Comparison of ENCODE assay signal across 23 cellular contexts in the genomic region with DNA sequence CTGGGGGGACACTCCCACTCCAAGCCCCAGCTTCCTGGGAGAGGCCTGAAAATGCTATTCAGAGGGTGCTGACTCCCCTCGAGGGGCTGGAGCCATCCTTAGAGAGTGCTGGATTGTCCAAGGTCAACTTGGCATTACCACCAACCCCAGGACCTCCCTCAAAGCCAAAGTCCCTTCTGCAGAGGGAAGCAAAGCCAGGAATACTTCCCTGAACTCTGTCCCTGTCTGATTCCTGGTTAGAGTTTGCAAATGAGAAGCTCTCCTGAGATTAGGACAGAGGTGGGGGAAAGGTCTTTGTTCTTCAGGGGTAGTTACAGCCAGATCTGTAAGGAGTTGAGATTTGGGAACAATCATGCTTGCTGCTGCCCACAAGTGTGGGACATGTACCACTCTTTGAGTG. TPM values are rescaled to one million over a fixed set of nuclear protein-coding genes. Genes with fewer than 3 reads are reported as not detected.
A peak's percentile ranks its signal among the peaks of the same experiment; 100 is the strongest.
DNase-seq lines count a peak whose midpoint lies in the region; ATAC-seq, FAIRE-seq and TF ChIP-seq lines count a peak whose summit lies in the region.
"Had no signal": no experiment of that assay in that cellular context is flagged by ENCODE, and none has a peak within 500 bp of the region (broad histone marks: within the 10 kb centered on the region; RNA-seq: fewer than 3 reads in every experiment).

No MANE protein-coding gene starts in this region.

- H3K9me3 Mint-ChIP-seq in endodermal cell (peaks cover 41% of the 10 kb centered on the region), T-cell (peaks cover 4 to 15% (median 6%) of the 10 kb centered on the region in 3 donors)

- BruUV-seq in K562 (replicated peaks; lab: Mats Ljungman, UMichigan) (no TSS peak), OCI-LY7 (replicated peaks; lab: Mats Ljungman, UMichigan) (no TSS peak)

- H3K9ac ChIP-seq in K562 (ENCODE audit: insufficient read depth in 1 of 2, low read depth in 2 of 2, low read length in 2 of 2) = no peak overlapping the region
- no peak overlapping the region for H3K9ac ChIP-seq in endodermal cell (ENCODE audit: extremely low read depth, low read length, poor library complexity, severe bottlenecking)
- H3K9ac ChIP-seq in neuronal stem cell (ENCODE audit: low read depth, low read length, poor library complexity) = no peak overlapping the region
- H3K9ac ChIP-seq: BLaER1 treated with 17β-estradiol and CSF1 and Interleukin-3, amounts not matched to agents 10 nM and 100 nM had no signal

- H2BK12ac ChIP-seq in neuronal stem cell (ENCODE audit: low read length) = no peak overlapping the region

- H3K9me1 ChIP-seq in K562 (ENCODE audit: control insufficient read depth, insufficient read depth, low read length) = no peaks in the 10 kb centered on the region

- intact Hi-C loops in K562 (cut with micrococcal nuclease) (no loop called here), OCI-LY7 (cut with micrococcal nuclease; ENCODE audit: unreplicated experiment) (no loop called here)

- H4K20me1 ChIP-seq in K562 (replicated peaks; ENCODE audit: control insufficient read depth, insufficient read depth, low read length) (no peaks in the 10 kb centered on the region; the same call in 1 of the 2 replicates), OCI-LY7 (ENCODE audit: insufficient read depth, low read length) (no peaks in the 10 kb centered on the region)
- H4K20me1 ChIP-seq: BLaER1 treated with 17β-estradiol and CSF1 and Interleukin-3, amounts not matched to agents 10 nM and 100 nM had no signal

- CTCF ChIA-PET in K562 (lab: Yijun Ruan, JAX; ENCODE audit: low intra/inter-chr PET ratio) (no interaction called here), OCI-LY7 (lab: Charles Lee; ENCODE audit: unreplicated experiment) (no interaction called here), T-cell (lab: Charles Lee) (interaction anchor here in 1 of 2 donors (0.6 kb wide), 1 partner anchor 1786 kb away, joined by 5 read pairs; no protein-coding TSS in a partner anchor)

- no peaks in the 10 kb centered on the region for H3K9me2 ChIP-seq in OCI-LY7 (ENCODE audit: insufficient read depth, low read length)

- no peak for TF ChIP-seq CTCF in K562 (IDR thresholded peaks at IDR 0.05 in 2 of 3, conservative IDR thresholded peaks at IDR 0.05 in 1 of 3; ENCODE audit: insufficient read depth in 2 of 3, low read depth in 1 of 3, low read length in 3 of 3)
- TF ChIP-seq CTCF in endodermal cell (conservative IDR thresholded peaks at IDR 0.05) = no peak
- TF ChIP-seq CTCF in OCI-LY7 (conservative IDR thresholded peaks at IDR 0.05; ENCODE audit: low read length) = no peak

- no peak overlapping the region for H2AFZ ChIP-seq in K562 (ENCODE audit: low read depth, low read length)
- no peak overlapping the region for H2AFZ ChIP-seq in neuronal stem cell (ENCODE audit: low read length)
- no peak overlapping the region for H2AFZ ChIP-seq in OCI-LY7 (ENCODE audit: low read length)

- H3K4me1 ChIP-seq in K562 (replicated peaks in 1 of 2; ENCODE audit: control insufficient read depth in 2 of 2, insufficient read depth in 2 of 2, low read length in 2 of 2) (no peaks in the 10 kb centered on the region), endodermal cell (ENCODE audit: control insufficient read depth, insufficient read depth, low read length) (peaks cover 3% of the 10 kb centered on the region), neuronal stem cell (ENCODE audit: control insufficient read depth in 2 of 2, insufficient read depth in 1 of 2, low read depth in 1 of 2, low read length in 2 of 2) (no peaks in the 10 kb centered on the region), small intestine (ENCODE audit: control insufficient read depth in 2 of 2, insufficient read depth in 1 of 2, low read depth in 1 of 2, low read length in 1 of 2) (peaks cover 0 to 1% of the 10 kb centered on the region in 2 donors), OCI-LY7 (ENCODE audit: insufficient read depth, low read length, poor library complexity, severe bottlenecking) (no peaks in the 10 kb centered on the region)

- H2BK120ac ChIP-seq in neuronal stem cell (ENCODE audit: low read depth, low read length) = no peak overlapping the region

- in situ Hi-C loops in K562 (cut with MboI) = no loop called here

- H3K27ac ChIP-seq in K562 (ENCODE audit: extremely low read depth, low read depth, low read length) (no peak overlapping the region), endodermal cell (ENCODE audit: low read depth, low read length) (no peak overlapping the region), neuronal stem cell (replicated peaks; ENCODE audit: low read length) (no peak overlapping the region), small intestine (ENCODE audit: low read depth in 1 of 2, low read length in 1 of 2) (no peak overlapping the region), OCI-LY7 (ENCODE audit: low read depth, low read length, poor library complexity, severe bottlenecking) (no peak overlapping the region)
- H3K27ac ChIP-seq: BLaER1 treated with 17β-estradiol and CSF1 and Interleukin-3, amounts not matched to agents 10 nM and 100 nM; C4-2B had no signal

- FAIRE-seq in K562 (lab: Jason Lieb, UNC) (no peak), small intestine (lab: Jason Lieb, UNC) (no peak)
- FAIRE-seq: A204.1, D721Med, G401.6, GM12891, GM19239 had no signal

- no peak overlapping the region for H2AK5ac ChIP-seq in neuronal stem cell (ENCODE audit: low read depth, low read length)

- H3K23ac ChIP-seq in neuronal stem cell (ENCODE audit: low read depth, low read length, poor library complexity) = no peak overlapping the region

- TF ChIP-seq RAD21 in K562 (CRISPR knock-in tag; conservative IDR thresholded peaks at IDR 0.05 in 1 of 2, IDR thresholded peaks at IDR 0.05 in 1 of 2) = no peak

- no peak overlapping the region for H2BK15ac ChIP-seq in neuronal stem cell (ENCODE audit: low read length)

- no peaks in the 10 kb centered on the region for H3K79me1 ChIP-seq in neuronal stem cell (ENCODE audit: low read depth, low read length)

- peak; percentile 34; the same call in 2 of the 3 replicates for ATAC-seq in K562
- no peak for ATAC-seq in T-cell (replicated peaks in 1 of 4)
- ATAC-seq in GM21515 (IDR thresholded peaks at IDR 0.05; ENCODE audit: unreplicated experiment) = no peak
- ATAC-seq: CD8-positive, alpha-beta T cell had no signal

- H3K36me3 ChIP-seq in K562 (ENCODE audit: control insufficient read depth, insufficient read depth, low read length) (no peaks in the 10 kb centered on the region), endodermal cell (ENCODE audit: control insufficient read depth, insufficient read depth, low read length) (no peaks in the 10 kb centered on the region), neuronal stem cell (replicated peaks in 1 of 2; ENCODE audit: control insufficient read depth in 2 of 2, insufficient read depth in 2 of 2, low read length in 2 of 2) (no peaks in the 10 kb centered on the region), small intestine (ENCODE audit: control insufficient read depth in 2 of 2, insufficient read depth in 2 of 2, low read length in 2 of 2) (no peaks in the 10 kb centered on the region), OCI-LY7 (ENCODE audit: insufficient read depth, low read length) (no peaks in the 10 kb centered on the region)
- H3K36me3 ChIP-seq: BLaER1 treated with 17β-estradiol and CSF1 and Interleukin-3, amounts not matched to agents 10 nM and 100 nM had no signal

- no peak for DNase-seq in K562 (ENCODE audit: extremely low read depth in 1 of 4, low spot score in 3 of 4)
- DNase-seq in endodermal cell = no peak
- no peak for DNase-seq in neuronal stem cell (ENCODE audit: low spot score)
- DNase-seq in small intestine = peak; percentile 66
- no peak for DNase-seq in OCI-LY7 (ENCODE audit: low spot score)
- DNase-seq in T-cell = no peak
- DNase-seq: 8988T; AML-193; Caco-2; Calu3; CD4-positive, alpha-beta T cell; CD8-positive, alpha-beta T cell; DMS79 treated with DMSO at 0.1 percent for 48 hours; GF-D8 had no signal

- H3K18ac ChIP-seq in neuronal stem cell (ENCODE audit: low read length) = peak overlapping the region; percentile 9

- no peak overlapping the region for H4K8ac ChIP-seq in neuronal stem cell (ENCODE audit: low read depth, low read length)

- H4K91ac ChIP-seq in neuronal stem cell (ENCODE audit: low read depth, low read length, poor library complexity) = no peak overlapping the region

- H3K27ac Mint-ChIP-seq in endodermal cell = peak overlapping the region; percentile 1
- no peak overlapping the region for H3K27ac Mint-ChIP-seq in T-cell
- H3K27ac Mint-ChIP-seq: B cell; CD4-positive, alpha-beta T cell; CD8-positive, alpha-beta T cell had no signal

- no peak overlapping the region for H3K14ac ChIP-seq in neuronal stem cell (ENCODE audit: low read length)

- H3K27me3 Mint-ChIP-seq in endodermal cell (ENCODE audit: insufficient read depth) (peaks cover 4% of the 10 kb centered on the region), T-cell (peaks cover 4 to 5% of the 10 kb centered on the region in 2 donors)

- H3K27me3 ChIP-seq in K562 (ENCODE audit: control insufficient read depth in 2 of 2, insufficient read depth in 2 of 2, low read length in 2 of 2) (peaks cover 0 to 8% of the 10 kb centered on the region in 2 experiments; a peak in 1 of 5 replicates), endodermal cell (ENCODE audit: control insufficient read depth, insufficient read depth, low read length, poor library complexity, severe bottlenecking) (no peaks in the 10 kb centered on the region), neuronal stem cell (ENCODE audit: control insufficient read depth in 3 of 3, insufficient read depth in 3 of 3, low read depth in 1 of 3, low read length in 3 of 3) (no peaks in the 10 kb centered on the region), small intestine (ENCODE audit: control insufficient read depth in 2 of 2, insufficient read depth in 2 of 2, low read length in 2 of 2) (no peaks in the 10 kb centered on the region)
- H3K27me3 ChIP-seq: BLaER1 treated with 17β-estradiol and CSF1 and Interleukin-3, amounts not matched to agents 10 nM and 100 nM had no signal

- no peak overlapping the region for H3K4me2 ChIP-seq in K562 (ENCODE audit: insufficient read depth, low read length)
- no peak overlapping the region for H3K4me2 ChIP-seq in neuronal stem cell (ENCODE audit: insufficient read depth, low read length, poor library complexity, severe bottlenecking)
- H3K4me2 ChIP-seq in OCI-LY7 (ENCODE audit: low read length) = no peak overlapping the region
- H3K4me2 ChIP-seq: BLaER1 treated with 17β-estradiol and CSF1 and Interleukin-3, amounts not matched to agents 10 nM and 100 nM had no signal

- no peak for TF ChIP-seq EP300 in K562 (IDR thresholded peaks at IDR 0.05; ENCODE audit: low read length)

- H3K9me3 ChIP-seq in K562 (replicated peaks; ENCODE audit: control insufficient read depth, insufficient read depth, low read depth, low read length) = no peaks in the 10 kb centered on the region
- H3K9me3 ChIP-seq in endodermal cell (ENCODE audit: control insufficient read depth, low read length) = peaks cover 45% of the 10 kb centered on the region
- H3K9me3 ChIP-seq in neuronal stem cell (replicated peaks in 1 of 2; ENCODE audit: control insufficient read depth in 2 of 2, insufficient read depth in 1 of 2, low read depth in 1 of 2, low read length in 2 of 2) = no peaks in the 10 kb centered on the region
- H3K9me3 ChIP-seq in small intestine (ENCODE audit: control insufficient read depth, low read depth) = no peaks in the 10 kb centered on the region
- H3K9me3 ChIP-seq in OCI-LY7 (ENCODE audit: low read length) = no peaks in the 10 kb centered on the region
- H3K9me3 ChIP-seq: Caco-2 had no signal

- H3K4me3 Mint-ChIP-seq in endodermal cell (no peak overlapping the region), T-cell (no peak overlapping the region)
- H3K4me3 Mint-ChIP-seq: B cell; CD4-positive, alpha-beta T cell; CD8-positive, alpha-beta T cell had no signal

- 0% methylated on average over 1 of the region's 1 CpG for WGBS in K562 (ENCODE audit: insufficient coverage, low coverage, missing lambda C conversion rate)
- WGBS in endodermal cell (ENCODE audit: insufficient coverage in 1 of 2, insufficient read length in 1 of 2), 2 experiments = 80% methylated on average over 1 of the region's 1 CpG; no CpG with 5 or more reads in 1 of the 2 experiments
- no CpG with 5 or more reads among the region's 1 CpG for WGBS in neuronal stem cell (ENCODE audit: extremely low coverage in 2 of 2, insufficient read length in 2 of 2, insufficient replicate concordance in 1 of 2), 2 donors
- 12 to 42% (median 29%) methylated on average over 1 of the region's 1 CpG for WGBS in small intestine, 3 donors

- H3K4me3 ChIP-seq in K562 (no peak overlapping the region), endodermal cell (ENCODE audit: low read length) (no peak overlapping the region), neuronal stem cell (ENCODE audit: low read length in 2 of 2) (no peak overlapping the region), small intestine (ENCODE audit: low read depth in 1 of 2, low read length in 2 of 2) (no peak overlapping the region), OCI-LY7 (ENCODE audit: low read depth, low read length, poor library complexity, severe bottlenecking) (no peak overlapping the region)
- H3K4me3 ChIP-seq: BLaER1 treated with 17β-estradiol and CSF1 and Interleukin-3, amounts not matched to agents 10 nM and 100 nM had no signal

- H3K36me3 Mint-ChIP-seq in endodermal cell (ENCODE audit: low read depth) (peaks cover 26% of the 10 kb centered on the region), T-cell (no peaks in the 10 kb centered on the region)
- H3K36me3 Mint-ChIP-seq: CD8-positive, alpha-beta T cell had no signal

- H3K79me2 ChIP-seq in K562 (ENCODE audit: control insufficient read depth, insufficient read depth, low read length) (no peaks in the 10 kb centered on the region), OCI-LY7 (ENCODE audit: insufficient read depth, low read depth, low read length) (no peaks in the 10 kb centered on the region)

- no peak overlapping the region for H2BK5ac ChIP-seq in neuronal stem cell (ENCODE audit: low read length)

- POLR2A ChIA-PET in K562 (lab: Yijun Ruan, JAX) (no interaction called here), OCI-LY7 (lab: Charles Lee) (no interaction called here), T-cell (lab: Charles Lee) (no interaction called here)

- no peak overlapping the region for H3K4ac ChIP-seq in neuronal stem cell (ENCODE audit: low read length)

- peaks cover 11% of the 10 kb centered on the region for H3K4me1 Mint-ChIP-seq in endodermal cell
- H3K4me1 Mint-ChIP-seq in T-cell = no peaks in the 10 kb centered on the region
- H3K4me1 Mint-ChIP-seq: B cell had no signal

- no peak for TF ChIP-seq POLR2A in K562 (conservative IDR thresholded peaks at IDR 0.05)

RNA-seq across cellular contexts. Expression of a gene that starts 45.3 kb away (rescaled TPM):
- 16.1 and 23.2 TPM in 2 replicates for total RNA-seq in K562 (2011; cell fraction: chromatin; rRNA removed; ENCODE audit: low replicate concordance)
- 13.3 and 14.8 TPM in 2 replicates for total RNA-seq in K562 (2011; cell fraction: nucleolus; rRNA removed)
- 14.8 and 22.7 TPM in 2 replicates for total RNA-seq in K562 (2011; cell fraction: nucleoplasm; rRNA removed)
- total RNA-seq in K562 (2014; rRNA removed) (1.4 and 1.5 TPM in 2 replicates), K562 (2014; rRNA removed; fragmentation: Illumina TruSeq; extraction: Trizol) (1.9 and 2.6 TPM in 2 replicates), K562 (2015; rRNA removed; fragmentation: Illumina TruSeq; extraction: Trizol) (0.94 and 1.1 TPM in 2 replicates), K562 (2021) (1.8 and 2.8 TPM in 2 replicates), endodermal cell (not detected), OCI-LY7 (2022) (not detected in 2 replicates), T-cell (1 to 10 TPM; 2.5 to 8.1 (median 3.8) TPM)
- polyA plus RNA-seq in K562 (2011; rRNA removed) (3.3 and 7.4 TPM in 2 replicates), K562 (2014; fragmentation: Illumina TruSeq; extraction: Trizol) (1.9 and 2.4 TPM in 2 replicates), K562 (2014; fragmentation: Nextera tagmentation; extraction: Ambion mirVana) (1 to 10 TPM in 1 of 2 experiments, under 1 TPM in 1; 0.93 to 1.0 TPM), K562 (2014; rRNA removed) (2.9 and 3.2 TPM in 2 replicates), small intestine (1 to 10 TPM in 1 of 3 donors, not detected in 2; 1.8 TPM)
- 8.9 and 20.6 TPM in 2 replicates for polyA plus RNA-seq in K562 (2011; cell fraction: cytosol; rRNA removed)
- polyA plus RNA-seq in K562 (2011; cell fraction: nucleus; rRNA removed) = 11.1 and 28.8 TPM in 2 replicates
- 0.82 and 1.3 TPM in 2 replicates for polyA plus RNA-seq in K562 (2012)
- 3.9 and 7.9 TPM in 2 replicates for polyA minus RNA-seq in K562 (2011; rRNA and poly(A)+ RNA removed)
- polyA minus RNA-seq in K562 (2011; cell fraction: cytosol; rRNA and poly(A)+ RNA removed) = 1.5 TPM in 1 of 2 replicates, not detected in the other
- 7.6 and 13.1 TPM in 2 replicates for polyA minus RNA-seq in K562 (2011; cell fraction: nucleus; rRNA and poly(A)+ RNA removed)
- 0.96 TPM for polyA plus RNA-seq in endodermal cell (2013, experiment 1 of 2)
- 0.70 TPM for polyA plus RNA-seq in endodermal cell (2013, experiment 2 of 2)
- polyA plus RNA-seq in neuronal stem cell (2013, experiment 1 of 2) = 0.84 TPM
- 1.0 TPM for polyA plus RNA-seq in neuronal stem cell (2013, experiment 2 of 2)
- not detected in 2 replicates for total RNA-seq in OCI-LY7 (2014; rRNA removed; shearing (Covaris generic))
- total RNA-seq: B cell had no signal
